In the genomic region with DNA sequence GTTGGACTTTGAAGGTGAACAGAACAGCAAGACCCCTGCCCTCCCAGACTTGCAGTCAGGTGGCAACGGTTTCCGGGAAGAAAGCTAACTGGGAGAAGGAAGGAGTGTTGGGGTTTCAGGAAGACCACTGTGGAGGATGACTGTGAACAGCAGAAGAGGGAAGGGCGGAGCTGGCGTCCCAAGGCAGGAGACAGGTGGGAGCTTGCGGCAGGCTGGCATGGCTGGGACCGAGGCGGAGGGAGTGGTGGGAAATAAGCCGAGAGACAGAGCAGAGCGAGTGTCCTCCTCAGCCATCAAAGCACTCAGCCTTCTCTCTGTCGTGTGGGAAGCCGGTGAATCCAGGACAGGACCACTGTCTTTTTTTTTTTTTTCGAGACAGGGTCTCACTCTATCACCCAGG, we compare ENCODE assay signal across 16 cellular contexts.
"Had no signal": no experiment of that assay in that cellular context is flagged by ENCODE, and none has a peak within 500 bp of the region (broad histone marks: within the 10 kb centered on the region; RNA-seq: fewer than 3 reads in every experiment).

No MANE protein-coding gene starts in this region.

- H3K36me3 Mint-ChIP-seq: memory B cell, naive B cell, type B pancreatic cell had no signal

- H3K27me3 Mint-ChIP-seq: dendritic cell treated with granulocyte-macrophage colony-stimulating factor and Interleukin-4, amounts not matched to agents 40 ng/mL and 50 ng/mL, for 4 days; type B pancreatic cell had no signal

- DNase-seq: erythroblast; foreskin keratinocyte; immature natural killer cell; left ventricle myocardium inferior; lower lobe of right lung; naive B cell; nephron progenitor cell; stimulated activated CD4-positive, alpha-beta T cell treated with anti-CD3 and anti-CD28 coated beads, Interleukin-2, amount 100 ng/mL, for 24 hours; stimulated activated CD4-positive, alpha-beta T cell treated with anti-CD3 and anti-CD28 coated beads, Interleukin-4, amount 100 ng/mL, for 4 hours; stimulated activated naive CD4-positive, alpha-beta T cell; thyroid gland had no signal

- H3K9me3 ChIP-seq: left ventricle myocardium inferior, lower lobe of right lung, suprapubic skin, thyroid gland had no signal

- H3K4me3 Mint-ChIP-seq: dendritic cell treated with granulocyte-macrophage colony-stimulating factor and Interleukin-4, amounts not matched to agents 40 ng/mL and 50 ng/mL, for 4 days; memory B cell; naive B cell; nephron progenitor cell; type B pancreatic cell had no signal

- H3K27ac Mint-ChIP-seq: dendritic cell treated with granulocyte-macrophage colony-stimulating factor and Interleukin-4, amounts not matched to agents 40 ng/mL and 50 ng/mL, for 4 days; immature natural killer cell; memory B cell; naive B cell; nephron progenitor cell had no signal

- ATAC-seq: foreskin keratinocyte, lower lobe of right lung, sciatic nerve had no signal

- H3K4me1 Mint-ChIP-seq: memory B cell had no signal

- H3K9me3 Mint-ChIP-seq: dendritic cell treated with granulocyte-macrophage colony-stimulating factor and Interleukin-4, amounts not matched to agents 40 ng/mL and 50 ng/mL, for 4 days; immature natural killer cell; memory B cell; naive B cell; nephron progenitor cell; type B pancreatic cell had no signal
